Comparison of ENCODE assay signal across 23 cellular contexts in the genomic region with DNA sequence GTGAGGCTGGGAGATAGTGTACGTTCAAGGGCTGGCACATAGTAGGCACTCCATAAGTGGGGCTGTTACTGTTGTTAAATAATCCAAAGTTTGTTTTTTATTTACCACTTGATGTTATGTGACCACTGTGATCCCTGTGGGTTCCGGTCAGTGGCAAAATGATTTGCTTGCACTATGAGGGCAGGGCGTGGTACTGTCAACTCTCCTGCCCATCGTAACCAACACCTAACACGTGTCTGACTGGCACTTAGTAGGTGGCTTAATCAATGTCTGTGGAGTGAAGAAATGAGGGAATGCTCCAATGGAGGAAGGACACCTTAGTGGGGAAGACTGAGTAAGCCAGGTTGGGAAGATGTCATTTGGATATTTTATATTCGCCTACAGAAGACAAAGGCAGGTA. TPM values are rescaled to one million over a fixed set of nuclear protein-coding genes. Genes with fewer than 3 reads are reported as not detected.
DNase-seq lines count a peak whose midpoint lies in the region; ATAC-seq, FAIRE-seq and TF ChIP-seq lines count a peak whose summit lies in the region.
"Had no signal": no experiment of that assay in that cellular context is flagged by ENCODE, and none has a peak within 500 bp of the region (broad histone marks: within the 10 kb centered on the region; RNA-seq: fewer than 3 reads in every experiment).

No MANE protein-coding gene starts in this region.

- intact Hi-C loops in body of pancreas (cut with DNase I), result no loop called here
- intact Hi-C loops in kidney (cut with DNase I), result no loop called here
- intact Hi-C loops in posterior vena cava (cut with DNase I), result no loop called here

- no peak overlapping the region for H3K4me3 ChIP-seq in BLaER1
- no peak overlapping the region for H3K4me3 ChIP-seq in body of pancreas
- H3K4me3 ChIP-seq in kidney (ENCODE audit: low read length in 2 of 2), result no peak overlapping the region
- H3K4me3 ChIP-seq: GM12878, GM23248, HAP-1 had no signal

- H4K20me1 ChIP-seq in BLaER1, result no peaks in the 10 kb centered on the region

- no peak for ATAC-seq in body of pancreas
- no peak for ATAC-seq in HG02870 (IDR thresholded peaks at IDR 0.05; ENCODE audit: unreplicated experiment)

- DNase-seq in body of pancreas, result no peak
- peak; percentile 8 for DNase-seq in kidney
- DNase-seq in posterior vena cava (ENCODE audit: low spot score), result peak; percentile 2
- no peak for DNase-seq in OCI-M2 (lab: John Stamatoyannopoulos, UW; ENCODE audit: unreplicated experiment)
- no peak for DNase-seq in T-helper 1 cell
- DNase-seq: 8988T; C1 segment of cervical spinal cord; CD4-positive, CD25-positive, alpha-beta regulatory T cell; CD8-positive, alpha-beta memory T cell; DMS 273 treated with DMSO at 0.1 percent for 48 hours; DND-41; EL; GM23248 had no signal

- H3K9me3 ChIP-seq in BLaER1 (no peaks in the 10 kb centered on the region), body of pancreas (no peaks in the 10 kb centered on the region), kidney (ENCODE audit: control insufficient read depth in 1 of 2, low read length in 2 of 2) (no peaks in the 10 kb centered on the region)
- H3K9me3 ChIP-seq: HAP-1 had no signal

- H3K4me2 ChIP-seq in BLaER1, result peak overlapping the region; percentile 84

- H3K9ac ChIP-seq in BLaER1 (no peak overlapping the region), kidney (ENCODE audit: low read length in 2 of 2) (no peak overlapping the region)
- H3K9ac ChIP-seq: GM23248 had no signal

- no peak for FAIRE-seq in kidney (lab: Jason Lieb, UNC)
- FAIRE-seq: GM12878, HTR-8/SVneo had no signal

- WGBS in body of pancreas, 2 donors, result 74 to 75% methylated on average over 6 of the region's 6 CpGs

- no peak for TF ChIP-seq POLR2A in body of pancreas (IDR thresholded peaks at IDR 0.05)

- H3K27me3 ChIP-seq in BLaER1, result no peaks in the 10 kb centered on the region
- H3K27me3 ChIP-seq in body of pancreas, result no peaks in the 10 kb centered on the region

- peaks cover 83% of the 10 kb centered on the region for H3K4me1 ChIP-seq in BLaER1
- peaks cover 68% of the 10 kb centered on the region for H3K4me1 ChIP-seq in body of pancreas
- no peaks in the 10 kb centered on the region for H3K4me1 ChIP-seq in kidney (ENCODE audit: control insufficient read depth in 1 of 2, insufficient read depth in 1 of 2, low read depth in 1 of 2, low read length in 2 of 2)

- peak overlapping the region; percentile 73 for H3K27ac ChIP-seq in BLaER1
- H3K27ac ChIP-seq in body of pancreas, result peak overlapping the region in 3 of 4 donors; percentile 64 to 81 (median 79)
- H3K27ac ChIP-seq in kidney (ENCODE audit: low read depth in 2 of 2, low read length in 2 of 2), result no peak overlapping the region
- H3K27ac ChIP-seq: GM23248 had no signal

- H3K36me3 ChIP-seq in BLaER1 (no peaks in the 10 kb centered on the region), body of pancreas (replicated peaks in 1 of 2; ENCODE audit: insufficient read depth in 1 of 2, low read depth in 2 of 2) (no peaks in the 10 kb centered on the region), kidney (ENCODE audit: control insufficient read depth in 1 of 2, insufficient read depth in 2 of 2, low read length in 2 of 2) (no peaks in the 10 kb centered on the region)
- H3K36me3 ChIP-seq: HAP-1 had no signal

- no peak for TF ChIP-seq CTCF in body of pancreas (IDR thresholded peaks at IDR 0.05)
- no peak for TF ChIP-seq CTCF in kidney (IDR thresholded peaks at IDR 0.05; ENCODE audit: borderline replicate concordance, extremely low read depth, insufficient read depth)

RNA-seq across cellular contexts. Expression of a gene that starts 14.6 kb away (rescaled TPM):
- total RNA-seq in body of pancreas (10 to 100 TPM; 16.1 to 21.1 TPM), kidney (4.9 TPM), posterior vena cava (1 to 10 TPM in 1 of 2 donors, under 1 TPM in 1; 0.32 to 1.3 TPM)
- 21.2 TPM for polyA plus RNA-seq in kidney (ENCODE audit: insufficient read depth, low read depth, low replicate concordance)
- total RNA-seq: CD4-positive, CD25-positive, alpha-beta regulatory T cell; CD8-positive, alpha-beta memory T cell; GM12878 had no signal
- polyA plus RNA-seq: CD4-positive, CD25-positive, alpha-beta regulatory T cell; CD8-positive, alpha-beta memory T cell; GM12878; IgD-negative memory B cell had no signal

RNA-seq across cellular contexts. Expression of a gene that starts 33.5 kb away (rescaled TPM):
- total RNA-seq in body of pancreas (not detected), kidney (not detected), posterior vena cava (not detected)
- 2.3 TPM for polyA plus RNA-seq in kidney (ENCODE audit: insufficient read depth, low read depth, low replicate concordance)
- total RNA-seq: A673; CD4-positive, CD25-positive, alpha-beta regulatory T cell; CD8-positive, alpha-beta memory T cell; H4 had no signal
- polyA plus RNA-seq: CD4-positive, CD25-positive, alpha-beta regulatory T cell; CD8-positive, alpha-beta memory T cell; IgD-negative memory B cell had no signal

RNA-seq across cellular contexts. Expression of a gene that starts 44.4 kb away (rescaled TPM):
- total RNA-seq in body of pancreas (1 to 10 TPM; 5.4 to 8.2 TPM), kidney (49.5 TPM), posterior vena cava (10 to 100 TPM; 26.7 to 30.3 TPM)
- polyA plus RNA-seq in kidney (ENCODE audit: insufficient read depth, low read depth, low replicate concordance), result 96.6 TPM
- total RNA-seq: A673; CD4-positive, CD25-positive, alpha-beta regulatory T cell; CD8-positive, alpha-beta memory T cell; H4 had no signal
- polyA plus RNA-seq: CD4-positive, CD25-positive, alpha-beta regulatory T cell; CD8-positive, alpha-beta memory T cell; IgD-negative memory B cell had no signal

RNA-seq across cellular contexts. Expression of a gene that starts 56.3 kb away (rescaled TPM):
- total RNA-seq in body of pancreas (not detected), kidney (not detected), posterior vena cava (not detected)
- polyA plus RNA-seq in kidney (ENCODE audit: insufficient read depth, low read depth, low replicate concordance), result not detected
- total RNA-seq: A673; CD4-positive, CD25-positive, alpha-beta regulatory T cell; CD8-positive, alpha-beta memory T cell; G401; GM12878; GM23248; H4 had no signal
- polyA plus RNA-seq: AG04450; CD4-positive, CD25-positive, alpha-beta regulatory T cell; CD8-positive, alpha-beta memory T cell; GM12878; GM23248; IgD-negative memory B cell had no signal

Comparison
In these comparisons a context has a peak if more than half of its experiments do, and no peak if none do; other contexts are left out.
1. H3K27ac ChIP-seq: peak in BLaER1 (single experiment) and body of pancreas (3 of 4); none in kidney (0 of 2).
2. DNase-seq: peak in kidney (single experiment) and posterior vena cava (single experiment); none in body of pancreas (0 of 4), OCI-M2 (single experiment) and T-helper 1 cell (0 of 5).